Comparison of ENCODE assay signal across 8 cellular contexts in the genomic region with DNA sequence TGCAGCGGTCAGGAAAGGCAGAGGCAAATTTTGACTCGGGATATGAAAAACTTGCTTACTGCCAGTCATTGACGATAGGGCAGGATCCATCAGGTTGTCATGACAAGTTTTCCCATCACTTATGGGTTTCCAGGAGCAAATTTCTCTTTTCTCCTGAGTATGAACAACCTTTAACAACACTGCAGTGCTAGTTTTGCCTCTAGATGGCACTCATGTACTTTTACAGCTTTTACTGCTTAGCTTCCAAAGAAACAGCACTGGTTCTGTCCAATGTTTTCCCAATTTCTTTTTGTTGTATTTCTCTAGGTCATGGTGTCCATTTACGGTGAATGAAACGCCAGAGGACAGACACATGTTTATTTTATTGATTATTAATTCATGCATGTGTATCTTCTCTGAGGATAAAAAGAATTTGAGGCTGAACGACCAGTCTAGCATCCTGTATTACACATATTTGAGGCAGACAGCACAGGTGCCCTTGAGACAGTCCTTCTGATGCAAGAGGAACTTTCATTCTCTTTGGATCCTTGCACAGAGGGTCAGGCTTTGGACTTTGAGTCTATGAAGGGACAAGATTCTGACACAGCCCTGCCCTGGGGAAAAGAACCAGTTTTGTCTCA.
DNase-seq lines count a peak whose midpoint lies in the region; ATAC-seq and TF ChIP-seq lines count a peak whose summit lies in the region.

No MANE protein-coding gene starts in this region.

- H3K4me1 Mint-ChIP-seq in activated CD4-positive, alpha-beta T cell treated with anti-CD3 and anti-CD28 coated beads for 36 hours = peaks cover 5% of the 10 kb centered on the region

- CTCF ChIA-PET in activated CD4-positive, alpha-beta T cell treated with anti-CD3 and anti-CD28 coated beads for 36 hours (lab: Charles Lee) = interaction anchor here (0.9 to 3.4 kb wide), 12 partner anchors 12 to 586 kb away, joined by 3 to 34 read pairs (median 4); no protein-coding TSS in a partner anchor

- intact Hi-C loops in ascending aorta (cut with DNase I) = loop anchor here (1.0 to 10.0 kb wide), 5 partner anchors 93 to 389 kb away; no protein-coding TSS in a partner anchor
- intact Hi-C loops in activated CD4-positive, alpha-beta T cell treated with anti-CD3 and anti-CD28 coated beads for 36 hours (cut with DNase I, micrococcal nuclease) = loop anchor here (1.0 to 2.0 kb wide), 4 partner anchors 93 to 389 kb away; no protein-coding TSS in a partner anchor

- no CpG with 5 or more reads among the region's 6 CpGs for WGBS in iPS DF 6.9 (ENCODE audit: insufficient coverage, insufficient read length)

- TF ChIP-seq CTCF in C4-2B (conservative IDR thresholded peaks at IDR 0.05) = peak; percentile 94
- TF ChIP-seq CTCF in GM20000 (IDR thresholded peaks at IDR 0.05; ENCODE audit: extremely low read depth, missing control alignments) = peak; percentile 30
- TF ChIP-seq CTCF in ascending aorta (IDR thresholded peaks at IDR 0.05) = peak; percentile 52 to 87 (median 77)

- no peak overlapping the region for H3K27ac ChIP-seq in C4-2B
- H3K27ac ChIP-seq in ascending aorta = no peak overlapping the region
- no peak overlapping the region for H3K27ac ChIP-seq in iPS DF 6.9 (ENCODE audit: low read length)

- H3K27me3 ChIP-seq in ascending aorta = no peaks in the 10 kb centered on the region
- H3K27me3 ChIP-seq in iPS DF 6.9 (ENCODE audit: control insufficient read depth, insufficient read depth, low read length) = no peaks in the 10 kb centered on the region

- H3K9me3 ChIP-seq in ascending aorta (no peaks in the 10 kb centered on the region), iPS DF 6.9 (ENCODE audit: control insufficient read depth, insufficient read depth, low read length) (no peaks in the 10 kb centered on the region)

- H3K27me3 Mint-ChIP-seq in activated CD4-positive, alpha-beta T cell treated with anti-CD3 and anti-CD28 coated beads for 36 hours = peaks cover 7% of the 10 kb centered on the region

- no peak overlapping the region for H3K4me3 Mint-ChIP-seq in activated CD4-positive, alpha-beta T cell treated with anti-CD3 and anti-CD28 coated beads for 36 hours

- H3K4me3 ChIP-seq in ascending aorta (no peak overlapping the region), iPS DF 6.9 (ENCODE audit: low read length) (no peak overlapping the region)

- no peaks in the 10 kb centered on the region for H3K9me3 Mint-ChIP-seq in activated CD4-positive, alpha-beta T cell treated with anti-CD3 and anti-CD28 coated beads for 36 hours (ENCODE audit: low read depth)

- H3K4me1 ChIP-seq in ascending aorta = no peaks in the 10 kb centered on the region
- H3K4me1 ChIP-seq in iPS DF 6.9 (ENCODE audit: control insufficient read depth, insufficient read depth, low read length) = no peaks in the 10 kb centered on the region; the same call in 1 of the 2 replicates

- no peaks in the 10 kb centered on the region for H3K36me3 Mint-ChIP-seq in activated CD4-positive, alpha-beta T cell treated with anti-CD3 and anti-CD28 coated beads for 36 hours (ENCODE audit: low read depth)

- POLR2A ChIA-PET in activated CD4-positive, alpha-beta T cell treated with anti-CD3 and anti-CD28 coated beads for 36 hours (lab: Charles Lee) = no interaction called here

- no peak for ATAC-seq in activated CD4-positive, alpha-beta T cell treated with anti-CD3 and anti-CD28 coated beads for 36 hours

- no peaks in the 10 kb centered on the region for H3K36me3 ChIP-seq in ascending aorta
- H3K36me3 ChIP-seq in iPS DF 6.9 (ENCODE audit: control insufficient read depth, insufficient read depth, low read length) = no peaks in the 10 kb centered on the region

- DNase-seq in GM20000 (ENCODE audit: low spot score) (peak; percentile 31), NCI-H2081 (lab: John Stamatoyannopoulos, UW) (peak; percentile 56 to 68), ascending aorta (ENCODE audit: low spot score in 2 of 2) (no peak), iPS DF 6.9 (ENCODE audit: low read depth, low spot score) (peak; percentile 33), superior temporal gyrus (ENCODE audit: extremely low spot score) (peak; percentile 90), GM19238 (ENCODE audit: insufficient read length, low spot score) (no peak)
- no peak for DNase-seq in activated CD4-positive, alpha-beta T cell treated with anti-CD3 and anti-CD28 coated beads for 36 hours

- no peak overlapping the region for H3K27ac Mint-ChIP-seq in activated CD4-positive, alpha-beta T cell treated with anti-CD3 and anti-CD28 coated beads for 36 hours

Comparison
In these comparisons a context has a peak if more than half of its experiments do, and no peak if none do; other contexts are left out.
1. CTCF ChIP-seq: peak in every context shown above with its lines; median percentile 94 in C4-2B; 77 in ascending aorta; 30 in GM20000.
2. DNase-seq: peak in GM20000 (single experiment), NCI-H2081 (2 of 2), iPS DF 6.9 (single experiment) and superior temporal gyrus (single experiment); none in ascending aorta (0 of 2), GM19238 (single experiment) and activated CD4-positive, alpha-beta T cell treated with anti-CD3 and anti-CD28 coated beads for 36 hours (single experiment).